Comparison of ENCODE assay signal across 8 cellular contexts in the genomic region with DNA sequence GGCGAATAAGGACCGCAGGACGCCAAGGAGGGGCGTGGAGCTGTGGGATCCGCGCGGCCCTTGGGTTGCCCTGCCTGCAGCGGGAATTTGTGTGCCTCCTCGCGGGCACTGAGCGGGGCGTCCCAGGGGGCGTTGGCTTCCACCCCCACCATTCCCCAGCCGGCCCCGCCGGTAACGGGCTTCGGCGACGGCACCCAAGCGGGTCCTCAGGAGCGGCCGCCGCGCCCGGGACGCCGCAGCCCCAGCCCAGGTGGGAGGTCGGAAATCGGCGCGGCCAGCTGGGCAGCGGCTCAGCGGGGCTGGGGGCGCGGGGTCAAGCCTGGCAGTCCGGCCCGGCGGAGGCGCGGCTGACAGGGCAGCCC. TPM values are rescaled to one million over a fixed set of nuclear protein-coding genes. Genes with fewer than 3 reads are reported as not detected.
DNase-seq lines count a peak whose midpoint lies in the region; ATAC-seq, FAIRE-seq and TF ChIP-seq lines count a peak whose summit lies in the region.

No MANE protein-coding gene starts in this region.

- no peaks in the 10 kb centered on the region for H3K4me1 ChIP-seq in breast epithelium
- H3K4me1 ChIP-seq in keratinocyte (ENCODE audit: control insufficient read depth, extremely low read depth, insufficient read depth, low read length), result peaks cover 47% of the 10 kb centered on the region

- no peaks in the 10 kb centered on the region for H3K79me2 ChIP-seq in keratinocyte (ENCODE audit: control insufficient read depth, insufficient read depth, low read length)

- FAIRE-seq in keratinocyte (lab: Jason Lieb, UNC), result no peak

- intact Hi-C loops in breast epithelium (cut with DNase I; ENCODE audit: low total_unique reads), result no loop called here

- peak overlapping the region; percentile 99 for H3K4me2 ChIP-seq in keratinocyte (ENCODE audit: control insufficient read depth, extremely low read depth, insufficient read depth, low read depth, low read length)

- peak; percentile 78 for DNase-seq in D341Med (ENCODE audit: low spot score)
- DNase-seq in SK-N-MC (ENCODE audit: low read depth, low spot score), result no peak
- DNase-seq in breast epithelium (ENCODE audit: low spot score in 2 of 2), result no peak
- DNase-seq in keratinocyte (ENCODE audit: low read depth, low spot score), result no peak
- DNase-seq in stimulated activated CD4-positive, alpha-beta T cell treated with anti-CD3 and anti-CD28 coated beads, Interleukin-2, amount 100 ng/mL, for 24 hours, result peak; percentile 32 to 40
- no peak for DNase-seq in 8988T
- DNase-seq in NCI-H1694 treated with DMSO at 0.1 percent for 48 hours (lab: John Stamatoyannopoulos, UW), result no peak

- no peaks in the 10 kb centered on the region for H3K27me3 ChIP-seq in breast epithelium
- no peaks in the 10 kb centered on the region for H3K27me3 ChIP-seq in keratinocyte (ENCODE audit: control insufficient read depth, extremely low read depth, insufficient read depth, low read length)

- H3K9me1 ChIP-seq in keratinocyte (ENCODE audit: control insufficient read depth, extremely low read depth, insufficient read depth, low read length), result no peaks in the 10 kb centered on the region

- H3K27ac ChIP-seq in SK-N-MC (no peak overlapping the region), breast epithelium (peak overlapping the region in 1 of 2 donors; percentile 69), keratinocyte (ENCODE audit: control insufficient read depth, insufficient read depth, low read length) (peak overlapping the region; percentile 18)

- peak overlapping the region; percentile 65 for H2AFZ ChIP-seq in keratinocyte (ENCODE audit: control insufficient read depth, low read length)

- peak overlapping the region; percentile 86 for H3K4me3 ChIP-seq in SK-N-MC
- peak overlapping the region; percentile 78 to 90 (median 85) for H3K4me3 ChIP-seq in breast epithelium
- peak overlapping the region; percentile 51 to 82 (median 80) for H3K4me3 ChIP-seq in keratinocyte (ENCODE audit: control insufficient read depth in 2 of 3, extremely low read depth in 1 of 3, insufficient read depth in 2 of 3, low read depth in 1 of 3, low read length in 3 of 3)

- H3K36me3 ChIP-seq in SK-N-MC (ENCODE audit: insufficient read depth, low read length), result no peaks in the 10 kb centered on the region
- H3K36me3 ChIP-seq in breast epithelium, result no peaks in the 10 kb centered on the region
- no peaks in the 10 kb centered on the region for H3K36me3 ChIP-seq in keratinocyte (ENCODE audit: control insufficient read depth in 2 of 2, extremely low read depth in 1 of 2, insufficient read depth in 2 of 2, low read length in 2 of 2)

- peak; percentile 36 for ATAC-seq in HG02588 (IDR thresholded peaks at IDR 0.05; ENCODE audit: unreplicated experiment)

- dilution Hi-C loops in keratinocyte (cut with MboI; ENCODE audit: extremely low pct_ligation_motif_present, low sequenced_read_pairs), result no loop called here

- H3K9ac ChIP-seq in SK-N-MC (ENCODE audit: insufficient read length) (peak overlapping the region; percentile 73), keratinocyte (ENCODE audit: control insufficient read depth, extremely low read depth, insufficient read depth, low read length) (peak overlapping the region; percentile 72)

- no peak for TF ChIP-seq CTCF in breast epithelium (IDR thresholded peaks at IDR 0.05)
- no peak for TF ChIP-seq CTCF in keratinocyte (optimal IDR thresholded peaks at IDR 0.05 in 1 of 3, IDR thresholded peaks at IDR 0.05 in 1 of 3, conservative IDR thresholded peaks at IDR 0.05 in 1 of 3; ENCODE audit: extremely low read depth in 1 of 3, insufficient read depth in 2 of 3, low read length in 3 of 3)

- no peaks in the 10 kb centered on the region for H4K20me1 ChIP-seq in keratinocyte (ENCODE audit: control insufficient read depth, extremely low read depth, insufficient read depth, low read length)

- H3K9me3 ChIP-seq in SK-N-MC (ENCODE audit: low read depth, low read length) (no peaks in the 10 kb centered on the region), breast epithelium (no peaks in the 10 kb centered on the region), keratinocyte (ENCODE audit: control insufficient read depth, low read depth, low read length) (no peaks in the 10 kb centered on the region)

- no peak for TF ChIP-seq POLR2A in breast epithelium (IDR thresholded peaks at IDR 0.05)

RNA-seq across cellular contexts. Expression of gene CLTCL1, which starts 0.3 kb away (rescaled TPM):
- 10 to 100 TPM in 1 of 3 donors, 1 to 10 TPM in 2; 2.8 to 27.0 (median 8.2) TPM for total RNA-seq in breast epithelium
- 11.2 to 19.4 TPM (median 12.4 TPM) in 3 replicates for polyA plus RNA-seq in keratinocyte
- polyA plus RNA-seq in keratinocyte (2011; ENCODE audit: low read depth), result 3.9 TPM
- polyA plus RNA-seq in keratinocyte (2011; cell fraction: cytosol; rRNA removed), result 7.1 and 8.3 TPM in 2 replicates
- polyA plus RNA-seq in keratinocyte (2011; cell fraction: nucleus; rRNA removed), result 36.1 and 47.2 TPM in 2 replicates
- 4.9 and 7.5 TPM in 2 replicates for polyA plus RNA-seq in keratinocyte (2012; ENCODE audit: low replicate concordance)
- polyA minus RNA-seq in keratinocyte, result 15.5 to 37.2 TPM (median 28.1 TPM) in 3 replicates
- polyA minus RNA-seq in keratinocyte (2011; cell fraction: cytosol; rRNA and poly(A)+ RNA removed), result 17.8 TPM
- 22.9 and 47.3 TPM in 2 replicates for polyA minus RNA-seq in keratinocyte (2011; cell fraction: nucleus; rRNA and poly(A)+ RNA removed)

Comparison
In these comparisons a context has a peak if more than half of its experiments do, and no peak if none do; other contexts are left out.
1. DNase-seq: peak in D341Med (single experiment) and stimulated activated CD4-positive, alpha-beta T cell treated with anti-CD3 and anti-CD28 coated beads, Interleukin-2, amount 100 ng/mL, for 24 hours (2 of 2); none in SK-N-MC (single experiment), breast epithelium (0 of 2), keratinocyte (single experiment), 8988T (single experiment) and NCI-H1694 treated with DMSO at 0.1 percent for 48 hours (single experiment).
2. Peak in every context shown above with its lines, with median percentiles within 50 percentile points of each other: H3K4me3 ChIP-seq.